In the genomic region with DNA sequence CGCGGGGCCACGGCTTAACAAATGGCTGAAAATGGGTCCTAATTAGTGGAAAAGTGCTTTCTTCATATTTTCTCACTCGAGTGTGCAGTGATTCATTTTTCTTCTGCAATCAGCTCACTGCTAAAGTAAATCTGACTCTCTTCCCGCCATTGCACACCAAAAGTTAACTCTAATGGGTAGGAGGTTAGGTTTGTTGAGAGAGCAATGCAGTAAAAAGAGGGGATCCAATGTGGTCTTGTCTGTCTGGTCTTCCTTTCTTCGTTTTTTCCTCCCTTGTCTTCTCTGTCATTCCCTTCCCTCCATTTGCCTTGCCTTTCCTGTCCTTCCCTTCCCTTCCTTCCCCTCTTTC, we compare ENCODE assay signal across 13 cellular contexts. TPM values are rescaled to one million over a fixed set of nuclear protein-coding genes. Genes with fewer than 3 reads are reported as not detected.
DNase-seq lines count a peak whose midpoint lies in the region; ATAC-seq and TF ChIP-seq lines count a peak whose summit lies in the region.
"Had no signal": no experiment of that assay in that cellular context is flagged by ENCODE, and none has a peak within 500 bp of the region (broad histone marks: within the 10 kb centered on the region; RNA-seq: fewer than 3 reads in every experiment).

No MANE protein-coding gene starts in this region.

- in situ Hi-C loops in transverse colon (cut with MboI; ENCODE audit: low pct_ligation_motif_present in 1 of 4, low pct_unique_long_range_greater_than_20kb in 1 of 4, low sequenced_read_pairs in 3 of 4), result no loop called here

- no peak for DNase-seq in activated T-cell treated with anti-CD3 and anti-CD28 coated beads, Interleukin-2, amount 50 U/mL, for 4 hours
- DNase-seq in activated T-cell treated with anti-CD3 and anti-CD28 coated beads, Interleukin-2, amount 50 U/mL, for 1 hour, result no peak
- DNase-seq in Peyer's patch (no peak), esophagus squamous epithelium (lab: John Stamatoyannopoulos, UW) (no peak), transverse colon (no peak), OCI-M1 (lab: John Stamatoyannopoulos, UW) (no peak), sciatic nerve (ENCODE audit: low spot score) (no peak)
- DNase-seq: DMS79, left cardiac atrium, NCI-H1092 treated with DMSO at 0.1 percent for 48 hours, PC-9, uterus had no signal

- 45 to 48% methylated on average over 4 to 6 of the region's 6 CpGs for WGBS in esophagus squamous epithelium, 2 donors
- WGBS in transverse colon (ENCODE audit: low coverage in 1 of 2), 2 donors, result 32 to 75% methylated on average over 2 to 6 of the region's 6 CpGs

- H3K27me3 Mint-ChIP-seq in activated T-cell treated with anti-CD3 and anti-CD28 coated beads, Interleukin-2, amount 50 U/mL, for 4 hours (ENCODE audit: low read depth), result no peaks in the 10 kb centered on the region

- peak in 1 of 2 donors; percentile 1 for ATAC-seq in activated T-cell treated with anti-CD3 and anti-CD28 coated beads, Interleukin-2, amount 50 U/mL, for 4 hours
- ATAC-seq in sciatic nerve (no peak), HG03442 (IDR thresholded peaks at IDR 0.05; ENCODE audit: unreplicated experiment) (no peak)
- ATAC-seq: left cardiac atrium had no signal

- H3K36me3 ChIP-seq in Peyer's patch (no peaks in the 10 kb centered on the region), esophagus squamous epithelium (no peaks in the 10 kb centered on the region), transverse colon (no peaks in the 10 kb centered on the region)
- H3K36me3 ChIP-seq: uterus had no signal

- peaks cover 30% of the 10 kb centered on the region for H3K36me3 Mint-ChIP-seq in activated T-cell treated with anti-CD3 and anti-CD28 coated beads, Interleukin-2, amount 50 U/mL, for 4 hours (ENCODE audit: insufficient read depth)

- TF ChIP-seq EP300 in transverse colon (IDR thresholded peaks at IDR 0.05; ENCODE audit: low read depth), result no peak

- no peaks in the 10 kb centered on the region for H3K9me3 ChIP-seq in Peyer's patch
- H3K9me3 ChIP-seq in esophagus squamous epithelium, result no peaks in the 10 kb centered on the region
- no peaks in the 10 kb centered on the region for H3K9me3 ChIP-seq in transverse colon
- H3K9me3 ChIP-seq: uterus had no signal

- TF ChIP-seq CTCF in Peyer's patch (IDR thresholded peaks at IDR 0.05) (no peak), esophagus squamous epithelium (IDR thresholded peaks at IDR 0.05) (no peak), transverse colon (IDR thresholded peaks at IDR 0.05) (no peak)

- H3K27me3 ChIP-seq in Peyer's patch (peaks cover 0 to 2% of the 10 kb centered on the region in 2 donors), esophagus squamous epithelium (peaks cover 0 to 67% (median 0%) of the 10 kb centered on the region in 4 donors), transverse colon (peaks cover 33% of the 10 kb centered on the region)
- H3K27me3 ChIP-seq: uterus had no signal

- peaks cover 0 to 3% (median under 1%) of the 10 kb centered on the region in 4 donors for H3K4me1 ChIP-seq in Peyer's patch
- H3K4me1 ChIP-seq in esophagus squamous epithelium, result peaks cover 0 to 9% (median 0%) of the 10 kb centered on the region in 3 donors
- no peaks in the 10 kb centered on the region for H3K4me1 ChIP-seq in transverse colon
- H3K4me1 ChIP-seq: uterus had no signal

- H3K4me3 Mint-ChIP-seq in activated T-cell treated with anti-CD3 and anti-CD28 coated beads, Interleukin-2, amount 50 U/mL, for 4 hours, result peak overlapping the region; percentile 97

- H3K4me3 ChIP-seq in Peyer's patch (peak overlapping the region; percentile 30 to 75 (median 50)), esophagus squamous epithelium (peak overlapping the region in 3 of 4 donors; percentile 5 to 73 (median 29)), transverse colon (peak overlapping the region in 1 of 4 donors; percentile 58)
- H3K4me3 ChIP-seq: PC-9, uterus had no signal

- TF ChIP-seq POLR2A in Peyer's patch (IDR thresholded peaks at IDR 0.05) (no peak), esophagus squamous epithelium (IDR thresholded peaks at IDR 0.05) (no peak), transverse colon (IDR thresholded peaks at IDR 0.05) (no peak)

- no peaks in the 10 kb centered on the region for H3K9me3 Mint-ChIP-seq in activated T-cell treated with anti-CD3 and anti-CD28 coated beads, Interleukin-2, amount 50 U/mL, for 4 hours

- intact Hi-C loops in esophagus squamous epithelium (cut with DNase I), result no loop called here
- intact Hi-C loops in transverse colon (cut with DNase I; ENCODE audit: low total_unique reads), result no loop called here
- intact Hi-C loops in sciatic nerve (cut with DNase I), result no loop called here

- H3K27ac ChIP-seq in Peyer's patch (peak overlapping the region; percentile 84 to 95 (median 87)), esophagus squamous epithelium (peak overlapping the region; percentile 58 to 83 (median 70)), transverse colon (peak overlapping the region; percentile 71 to 84 (median 80))
- H3K27ac ChIP-seq: PC-9, uterus had no signal

- H3K4me1 Mint-ChIP-seq in activated T-cell treated with anti-CD3 and anti-CD28 coated beads, Interleukin-2, amount 50 U/mL, for 4 hours (ENCODE audit: low read depth), result peaks cover 60% of the 10 kb centered on the region

RNA-seq across cellular contexts. Expression of a gene that starts 4.6 kb away (rescaled TPM):
- 100 to 1,000 TPM; 168 to 229 (median 228) TPM for total RNA-seq in activated T-cell treated with anti-CD3 and anti-CD28 coated beads, Interleukin-2, amount 50 U/mL, for 4 hours
- total RNA-seq in Peyer's patch, result 100 to 1,000 TPM in 1 of 4 donors, 10 to 100 TPM in 3; 25.3 to 108 (median 31.7) TPM
- total RNA-seq in esophagus squamous epithelium, result 10 to 100 TPM in 2 of 4 donors, 1 to 10 TPM in 2; 4.9 to 29.6 (median 8.4) TPM
- total RNA-seq in transverse colon, result 100 to 1,000 TPM in 1 of 4 donors, 10 to 100 TPM in 1, 1 to 10 TPM in 2; 9.2 to 116 (median 29.1) TPM
- 20.1 TPM for total RNA-seq in sciatic nerve
- total RNA-seq: PC-9 had no signal
